In the genomic region with DNA sequence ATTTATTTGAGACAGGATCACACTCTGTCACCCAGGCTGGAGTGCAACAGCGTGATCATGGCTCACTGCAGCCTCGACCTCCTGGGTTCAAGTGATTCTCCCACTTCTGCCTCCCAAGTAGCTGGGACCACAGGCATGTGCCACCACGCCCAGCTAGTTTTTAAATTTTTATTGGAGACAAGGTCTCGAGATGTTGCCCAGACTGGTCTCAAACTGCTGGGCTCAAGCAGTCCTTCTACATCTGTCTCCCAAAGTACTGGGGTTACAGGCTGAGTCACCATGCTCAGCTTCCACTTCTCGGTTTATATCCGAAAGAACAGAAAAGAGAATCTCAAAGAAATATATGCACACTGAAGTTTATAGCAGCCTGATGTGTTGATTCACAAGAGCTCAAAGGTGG, we compare ENCODE assay signal across 15 cellular contexts.
A peak's percentile ranks its signal among the peaks of the same experiment; 100 is the strongest.
DNase-seq lines count a peak whose midpoint lies in the region; ATAC-seq, FAIRE-seq and TF ChIP-seq lines count a peak whose summit lies in the region.
"Had no signal": no experiment of that assay in that cellular context is flagged by ENCODE, and none has a peak within 500 bp of the region (broad histone marks: within the 10 kb centered on the region; RNA-seq: fewer than 3 reads in every experiment).

No MANE protein-coding gene starts in this region.

- no peak for TF ChIP-seq EP300 in gastroesophageal sphincter (IDR thresholded peaks at IDR 0.05)

- no peak overlapping the region for H3K4me3 ChIP-seq in gastroesophageal sphincter
- H3K4me3 ChIP-seq in spleen = no peak overlapping the region

- H3K27me3 Mint-ChIP-seq in activated CD4-positive, alpha-beta memory T cell treated with anti-CD3 and anti-CD28 coated beads, Interleukin-2, amount 10 ng/mL, durations not matched to agents 7 days and 5 days = peaks cover 32% of the 10 kb centered on the region

- no peaks in the 10 kb centered on the region for H3K36me3 Mint-ChIP-seq in activated CD4-positive, alpha-beta memory T cell treated with anti-CD3 and anti-CD28 coated beads, Interleukin-2, amount 10 ng/mL, durations not matched to agents 7 days and 5 days (ENCODE audit: low read depth)

- intact Hi-C loops in spleen (cut with DNase I; ENCODE audit: low total_unique reads) = no loop called here

- peak; percentile 39 for DNase-seq in SIG-M5 (lab: John Stamatoyannopoulos, UW)
- DNase-seq in spleen = no peak
- DNase-seq in RCC 7860 (ENCODE audit: low spot score) = no peak
- no peak for DNase-seq in activated CD8-positive, alpha-beta memory T cell treated with anti-CD3 and anti-CD28 coated beads, Interleukin-2, amount 50 U/mL, for 4 hours
- no peak for DNase-seq in activated CD4-positive, alpha-beta memory T cell treated with anti-CD3 and anti-CD28 coated beads, Interleukin-2, amount 10 ng/mL, durations not matched to agents 7 days and 5 days
- DNase-seq: activated CD4-positive, alpha-beta T cell treated with anti-CD3 and anti-CD28 coated beads, Interleukin-2, amount 50 U/mL, for 1 hour; activated T-cell treated with anti-CD3 and anti-CD28 coated beads, Interleukin-2, amount 50 U/mL, for 72 hours; cerebellar nuclear complex; DMS 273 treated with DMSO at 0.1 percent for 48 hours; naive thymus-derived CD4-positive, alpha-beta T cell; stimulated activated CD4-positive, alpha-beta T cell treated with anti-CD3 and anti-CD28 coated beads, Interleukin-1b, Interleukin-23, amount 100 ng/mL, for 48 hours had no signal

- peaks cover 17 to 86% (median 24%) of the 10 kb centered on the region in 3 donors for H3K4me1 ChIP-seq in gastroesophageal sphincter
- H3K4me1 ChIP-seq in spleen = peaks cover 15 to 89% (median 39%) of the 10 kb centered on the region in 6 donors

- H3K27ac Mint-ChIP-seq in activated CD4-positive, alpha-beta memory T cell treated with anti-CD3 and anti-CD28 coated beads, Interleukin-2, amount 10 ng/mL, durations not matched to agents 7 days and 5 days = no peak overlapping the region
- H3K27ac Mint-ChIP-seq: activated T-cell treated with anti-CD3 and anti-CD28 coated beads, Interleukin-2, amount 50 U/mL, for 72 hours; B cell had no signal

- POLR2A ChIA-PET in activated CD4-positive, alpha-beta memory T cell treated with anti-CD3 and anti-CD28 coated beads, Interleukin-2, amount 10 ng/mL, durations not matched to agents 7 days and 5 days (lab: Charles Lee) = no interaction called here

- whole genome bisulfite sequencing in gastroesophageal sphincter (ENCODE audit: low coverage in 1 of 2), 2 donors = 79% methylated on average over 2 of the region's 6 CpGs; no CpG with 5 or more reads in 1 of the 2 donors
- WGBS in spleen, 5 donors = 54 to 85% (median 68%) methylated on average over 6 of the region's 6 CpGs

- H3K27ac ChIP-seq in KOPT-K1 (ENCODE audit: low read depth, low read length, poor library complexity, severe bottlenecking) (peak overlapping the region; percentile 64), gastroesophageal sphincter (peak overlapping the region; percentile 88 to 97 (median 94)), spleen (peak overlapping the region; percentile 6 to 84 (median 75))

- H3K27me3 ChIP-seq in gastroesophageal sphincter (no peaks in the 10 kb centered on the region), spleen (replicated peaks in 1 of 7) (peaks cover 0 to 18% (median 0%) of the 10 kb centered on the region in 7 donors)

- peaks cover 18% of the 10 kb centered on the region for H3K9me3 ChIP-seq in KOPT-K1 (ENCODE audit: insufficient read depth, low read length, poor library complexity, severe bottlenecking)
- H3K9me3 ChIP-seq in gastroesophageal sphincter = no peaks in the 10 kb centered on the region
- H3K9me3 ChIP-seq in spleen = peaks cover 0 to 11% (median 0%) of the 10 kb centered on the region in 8 donors

- CTCF ChIA-PET in activated CD4-positive, alpha-beta memory T cell treated with anti-CD3 and anti-CD28 coated beads, Interleukin-2, amount 10 ng/mL, durations not matched to agents 7 days and 5 days (lab: Charles Lee) = interaction anchor here (1.5 kb wide), 1 partner anchor 16 kb away, joined by 5 read pairs; no protein-coding TSS in a partner anchor

- no peak for TF ChIP-seq CTCF in gastroesophageal sphincter (IDR thresholded peaks at IDR 0.05)
- no peak for TF ChIP-seq CTCF in spleen (IDR thresholded peaks at IDR 0.05 in 8 of 11, conservative IDR thresholded peaks at IDR 0.05 in 3 of 11)

- TF ChIP-seq POLR2A in gastroesophageal sphincter (IDR thresholded peaks at IDR 0.05) (no peak), spleen (IDR thresholded peaks at IDR 0.05) (no peak)

- H3K4me1 Mint-ChIP-seq in activated CD4-positive, alpha-beta memory T cell treated with anti-CD3 and anti-CD28 coated beads, Interleukin-2, amount 10 ng/mL, durations not matched to agents 7 days and 5 days = peaks cover 5% of the 10 kb centered on the region
- H3K4me1 Mint-ChIP-seq: B cell had no signal

- ATAC-seq in gastroesophageal sphincter (no peak), SK-N-SH treated with all-trans-retinoic acid at 6 μM for 48 hours (no peak)

- peaks cover 9% of the 10 kb centered on the region for H3K9me3 Mint-ChIP-seq in activated CD4-positive, alpha-beta memory T cell treated with anti-CD3 and anti-CD28 coated beads, Interleukin-2, amount 10 ng/mL, durations not matched to agents 7 days and 5 days

- H3K4me3 Mint-ChIP-seq in activated CD4-positive, alpha-beta memory T cell treated with anti-CD3 and anti-CD28 coated beads, Interleukin-2, amount 10 ng/mL, durations not matched to agents 7 days and 5 days = no peak overlapping the region
- H3K4me3 Mint-ChIP-seq: activated T-cell treated with anti-CD3 and anti-CD28 coated beads, Interleukin-2, amount 50 U/mL, for 72 hours; B cell had no signal

- FAIRE-seq in RCC 7860 (lab: Jason Lieb, UNC) = no peak

- H3K36me3 ChIP-seq in KOPT-K1 (ENCODE audit: insufficient read depth, low read length) (no peaks in the 10 kb centered on the region), gastroesophageal sphincter (no peaks in the 10 kb centered on the region), spleen (no peaks in the 10 kb centered on the region)

TF ChIP-seq in SK-N-SH treated with all-trans-retinoic acid at 6 μM for 48 hours, 23 proteins besides CTCF, POLR2A, EP300 and RAD21 (continues in another document):
- TF ChIP-seq, protein P1, sequence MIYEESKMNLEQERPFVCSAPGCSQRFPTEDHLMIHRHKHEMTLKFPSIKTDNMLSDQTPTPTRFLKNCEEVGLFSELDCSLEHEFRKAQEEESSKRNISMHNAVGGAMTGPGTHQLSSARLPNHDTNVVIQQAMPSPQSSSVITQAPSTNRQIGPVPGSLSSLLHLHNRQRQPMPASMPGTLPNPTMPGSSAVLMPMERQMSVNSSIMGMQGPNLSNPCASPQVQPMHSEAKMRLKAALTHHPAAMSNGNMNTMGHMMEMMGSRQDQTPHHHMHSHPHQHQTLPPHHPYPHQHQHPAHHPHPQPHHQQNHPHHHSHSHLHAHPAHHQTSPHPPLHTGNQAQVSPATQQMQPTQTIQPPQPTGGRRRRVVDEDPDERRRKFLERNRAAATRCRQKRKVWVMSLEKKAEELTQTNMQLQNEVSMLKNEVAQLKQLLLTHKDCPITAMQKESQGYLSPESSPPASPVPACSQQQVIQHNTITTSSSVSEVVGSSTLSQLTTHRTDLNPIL (CRISPR knock-in tag; IDR thresholded peaks at IDR 0.05; ENCODE audit: low read depth) = no peak
- TF ChIP-seq ZNF8 (CRISPR knock-in tag; IDR thresholded peaks at IDR 0.05) = no peak
- TF ChIP-seq ZNF70 (CRISPR knock-in tag; IDR thresholded peaks at IDR 0.05) = no peak
- no peak for TF ChIP-seq OSR1 (CRISPR knock-in tag; IDR thresholded peaks at IDR 0.05)
- no peak for TF ChIP-seq ESRRG (CRISPR knock-in tag; IDR thresholded peaks at IDR 0.05)
- TF ChIP-seq, protein P2, sequence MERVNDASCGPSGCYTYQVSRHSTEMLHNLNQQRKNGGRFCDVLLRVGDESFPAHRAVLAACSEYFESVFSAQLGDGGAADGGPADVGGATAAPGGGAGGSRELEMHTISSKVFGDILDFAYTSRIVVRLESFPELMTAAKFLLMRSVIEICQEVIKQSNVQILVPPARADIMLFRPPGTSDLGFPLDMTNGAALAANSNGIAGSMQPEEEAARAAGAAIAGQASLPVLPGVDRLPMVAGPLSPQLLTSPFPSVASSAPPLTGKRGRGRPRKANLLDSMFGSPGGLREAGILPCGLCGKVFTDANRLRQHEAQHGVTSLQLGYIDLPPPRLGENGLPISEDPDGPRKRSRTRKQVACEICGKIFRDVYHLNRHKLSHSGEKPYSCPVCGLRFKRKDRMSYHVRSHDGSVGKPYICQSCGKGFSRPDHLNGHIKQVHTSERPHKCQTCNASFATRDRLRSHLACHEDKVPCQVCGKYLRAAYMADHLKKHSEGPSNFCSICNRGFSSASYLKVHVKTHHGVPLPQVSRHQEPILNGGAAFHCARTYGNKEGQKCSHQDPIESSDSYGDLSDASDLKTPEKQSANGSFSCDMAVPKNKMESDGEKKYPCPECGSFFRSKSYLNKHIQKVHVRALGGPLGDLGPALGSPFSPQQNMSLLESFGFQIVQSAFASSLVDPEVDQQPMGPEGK (CRISPR knock-in tag; IDR thresholded peaks at IDR 0.05; ENCODE audit: borderline replicate concordance) = no peak
- TF ChIP-seq CSDC2 (CRISPR knock-in tag; IDR thresholded peaks at IDR 0.05) = no peak
- TF ChIP-seq ZC3H10 (CRISPR knock-in tag; IDR thresholded peaks at IDR 0.05) = no peak
- no peak for TF ChIP-seq ZFP3 (CRISPR knock-in tag; IDR thresholded peaks at IDR 0.05)
- TF ChIP-seq, protein P3, sequence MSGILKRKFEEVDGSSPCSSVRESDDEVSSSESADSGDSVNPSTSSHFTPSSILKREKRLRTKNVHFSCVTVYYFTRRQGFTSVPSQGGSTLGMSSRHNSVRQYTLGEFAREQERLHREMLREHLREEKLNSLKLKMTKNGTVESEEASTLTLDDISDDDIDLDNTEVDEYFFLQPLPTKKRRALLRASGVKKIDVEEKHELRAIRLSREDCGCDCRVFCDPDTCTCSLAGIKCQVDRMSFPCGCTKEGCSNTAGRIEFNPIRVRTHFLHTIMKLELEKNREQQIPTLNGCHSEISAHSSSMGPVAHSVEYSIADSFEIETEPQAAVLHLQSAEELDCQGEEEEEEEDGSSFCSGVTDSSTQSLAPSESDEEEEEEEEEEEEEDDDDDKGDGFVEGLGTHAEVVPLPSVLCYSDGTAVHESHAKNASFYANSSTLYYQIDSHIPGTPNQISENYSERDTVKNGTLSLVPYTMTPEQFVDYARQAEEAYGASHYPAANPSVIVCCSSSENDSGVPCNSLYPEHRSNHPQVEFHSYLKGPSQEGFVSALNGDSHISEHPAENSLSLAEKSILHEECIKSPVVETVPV (CRISPR knock-in tag; IDR thresholded peaks at IDR 0.05) = no peak
- TF ChIP-seq TCF4 (CRISPR knock-in tag; IDR thresholded peaks at IDR 0.05; ENCODE audit: borderline replicate concordance) = no peak
- TF ChIP-seq ARNTL (CRISPR knock-in tag; IDR thresholded peaks at IDR 0.05; ENCODE audit: borderline replicate concordance, low read depth) = no peak
- TF ChIP-seq RARB (CRISPR knock-in tag; IDR thresholded peaks at IDR 0.05) = no peak
- TF ChIP-seq BACH2 (CRISPR knock-in tag; IDR thresholded peaks at IDR 0.05; ENCODE audit: borderline replicate concordance) = no peak
- TF ChIP-seq TOX (CRISPR knock-in tag; IDR thresholded peaks at IDR 0.05; ENCODE audit: borderline replicate concordance) = no peak
- no peak for TF ChIP-seq GLIS3 (CRISPR knock-in tag; IDR thresholded peaks at IDR 0.05)
- TF ChIP-seq SNAI2 (CRISPR knock-in tag; IDR thresholded peaks at IDR 0.05) = no peak
